In genomic region chr5:14698495-14698894, GRCh38 we compare ENCODE assay signal across 26 cellular contexts. TPM values are rescaled to one million over a fixed set of nuclear protein-coding genes. Genes with fewer than 3 reads are reported as not detected.
DNase-seq lines count a peak whose midpoint lies in the region; ATAC-seq and TF ChIP-seq lines count a peak whose summit lies in the region.
"Had no signal": no experiment of that assay in that cellular context is flagged by ENCODE, and none has a peak within 500 bp of the region (broad histone marks: within the 10 kb centered on the region; RNA-seq: fewer than 3 reads in every experiment).

No MANE protein-coding gene starts in this region.

- no peaks in the 10 kb centered on the region for H3K9me3 ChIP-seq in CD4-positive, CD25-positive, alpha-beta regulatory T cell (ENCODE audit: control insufficient read depth in 2 of 2, low read length in 2 of 2)
- H3K9me3 ChIP-seq in PC-3 (ENCODE audit: low read length), result no peaks in the 10 kb centered on the region
- H3K9me3 ChIP-seq: breast epithelium, gastroesophageal sphincter, mucosa of descending colon had no signal

- peaks cover 61% of the 10 kb centered on the region for H3K36me3 Mint-ChIP-seq in activated CD8-positive, alpha-beta memory T cell treated with anti-CD3 and anti-CD28 coated beads, Interleukin-2, amount 10 ng/mL, durations not matched to agents 7 days and 5 days
- H3K36me3 Mint-ChIP-seq in CD4-positive, CD25-positive, alpha-beta regulatory T cell, result peaks cover 72% of the 10 kb centered on the region
- H3K36me3 Mint-ChIP-seq in activated CD8-positive, alpha-beta T cell treated with anti-CD3 and anti-CD28 coated beads for 36 hours (ENCODE audit: low read depth), result peaks cover 79% of the 10 kb centered on the region
- peaks cover 6 to 63% (median 26%) of the 10 kb centered on the region in 3 donors for H3K36me3 Mint-ChIP-seq in naive thymus-derived CD8-positive, alpha-beta T cell

- H4K20me1 ChIP-seq in PC-3 (ENCODE audit: low read length), result no peaks in the 10 kb centered on the region

- no peak for ATAC-seq in activated CD8-positive, alpha-beta memory T cell treated with anti-CD3 and anti-CD28 coated beads, Interleukin-2, amount 10 ng/mL, durations not matched to agents 7 days and 5 days
- ATAC-seq in CD4-positive, CD25-positive, alpha-beta regulatory T cell (ENCODE audit: low read depth in 2 of 2), result no peak
- ATAC-seq in activated CD8-positive, alpha-beta T cell treated with anti-CD3 and anti-CD28 coated beads for 36 hours, result no peak
- no peak for ATAC-seq in naive thymus-derived CD8-positive, alpha-beta T cell
- ATAC-seq in PC-3, result no peak
- ATAC-seq: gastroesophageal sphincter; mucosa of descending colon; stimulated activated memory B cell treated with anti-CD40 and anti-IgM and Interleukin-4, amounts not matched to agents 10 μg/mL and 1 μg/mL and 100 μg/mL, for 72 hours had no signal

- H3K4me2 ChIP-seq in PC-3 (ENCODE audit: low read length), result no peak overlapping the region
- H3K4me2 ChIP-seq: hepatocyte had no signal

- peak overlapping the region; percentile 25 for H3K27ac Mint-ChIP-seq in activated CD8-positive, alpha-beta memory T cell treated with anti-CD3 and anti-CD28 coated beads, Interleukin-2, amount 10 ng/mL, durations not matched to agents 7 days and 5 days
- peak overlapping the region; percentile 58 to 86 (median 66) for H3K27ac Mint-ChIP-seq in CD4-positive, CD25-positive, alpha-beta regulatory T cell
- H3K27ac Mint-ChIP-seq in activated CD8-positive, alpha-beta T cell treated with anti-CD3 and anti-CD28 coated beads for 36 hours, result peak overlapping the region; percentile 36
- peak overlapping the region in 6 of 10 donors; percentile 0 to 71 (median 42) for H3K27ac Mint-ChIP-seq in naive thymus-derived CD8-positive, alpha-beta T cell
- H3K27ac Mint-ChIP-seq: nephron; stimulated activated memory B cell treated with anti-CD40 and anti-IgM and Interleukin-4, amounts not matched to agents 10 μg/mL and 1 μg/mL and 100 μg/mL, for 72 hours had no signal

- peaks cover 63% of the 10 kb centered on the region for H3K36me3 ChIP-seq in CD4-positive, CD25-positive, alpha-beta regulatory T cell (ENCODE audit: control insufficient read depth, insufficient read depth, low read length)
- H3K36me3 ChIP-seq in PC-3 (ENCODE audit: low read depth, low read length), result peaks cover 37% of the 10 kb centered on the region
- H3K36me3 ChIP-seq: breast epithelium had no signal

- TF ChIP-seq CTCF in activated CD8-positive, alpha-beta T cell treated with anti-CD3 and anti-CD28 coated beads for 36 hours (IDR thresholded peaks at IDR 0.05), result no peak
- TF ChIP-seq CTCF in PC-3 (conservative IDR thresholded peaks at IDR 0.05; ENCODE audit: low read depth, low read length), result no peak

- CTCF ChIA-PET in activated CD8-positive, alpha-beta memory T cell treated with anti-CD3 and anti-CD28 coated beads, Interleukin-2, amount 10 ng/mL, durations not matched to agents 7 days and 5 days (lab: Charles Lee), result interaction anchor here (0.6 kb wide), 1 partner anchor 109 kb away, joined by 4 read pairs; no protein-coding TSS in a partner anchor
- CTCF ChIA-PET in activated CD8-positive, alpha-beta T cell treated with anti-CD3 and anti-CD28 coated beads for 36 hours (lab: Charles Lee), result no interaction called here
- CTCF ChIA-PET in PC-3 (lab: Charles Lee), result no interaction called here

- H3K4me1 Mint-ChIP-seq in activated CD8-positive, alpha-beta memory T cell treated with anti-CD3 and anti-CD28 coated beads, Interleukin-2, amount 10 ng/mL, durations not matched to agents 7 days and 5 days, result peaks cover 43% of the 10 kb centered on the region
- peaks cover 27 to 80% (median 58%) of the 10 kb centered on the region in 4 donors for H3K4me1 Mint-ChIP-seq in CD4-positive, CD25-positive, alpha-beta regulatory T cell
- H3K4me1 Mint-ChIP-seq in activated CD8-positive, alpha-beta T cell treated with anti-CD3 and anti-CD28 coated beads for 36 hours (ENCODE audit: low read depth), result peaks cover 38% of the 10 kb centered on the region
- peaks cover 35 to 54% (median 46%) of the 10 kb centered on the region in 4 donors for H3K4me1 Mint-ChIP-seq in naive thymus-derived CD8-positive, alpha-beta T cell
- H3K4me1 Mint-ChIP-seq: nephron had no signal

- peaks cover 30% of the 10 kb centered on the region for H3K4me1 ChIP-seq in CD4-positive, CD25-positive, alpha-beta regulatory T cell (ENCODE audit: control insufficient read depth, insufficient read depth, low read length, poor library complexity, severe bottlenecking)
- H3K4me1 ChIP-seq in PC-3 (ENCODE audit: insufficient read depth, low read length), result no peaks in the 10 kb centered on the region
- H3K4me1 ChIP-seq: breast epithelium had no signal

- H3K27ac ChIP-seq in CD4-positive, CD25-positive, alpha-beta regulatory T cell (ENCODE audit: insufficient read depth, low read length, poor library complexity, severe bottlenecking), result no peak overlapping the region
- H3K27ac ChIP-seq in PC-3 (ENCODE audit: low read length), result no peak overlapping the region
- H3K27ac ChIP-seq: breast epithelium, gastroesophageal sphincter, hepatocyte had no signal

- H3K79me2 ChIP-seq in PC-3 (ENCODE audit: low read length), result no peaks in the 10 kb centered on the region
- H3K79me2 ChIP-seq: hepatocyte had no signal

- no peaks in the 10 kb centered on the region for H3K9me3 Mint-ChIP-seq in activated CD8-positive, alpha-beta memory T cell treated with anti-CD3 and anti-CD28 coated beads, Interleukin-2, amount 10 ng/mL, durations not matched to agents 7 days and 5 days (ENCODE audit: low read depth)
- peaks cover 0 to 5% (median 0%) of the 10 kb centered on the region in 7 donors for H3K9me3 Mint-ChIP-seq in CD4-positive, CD25-positive, alpha-beta regulatory T cell
- H3K9me3 Mint-ChIP-seq in activated CD8-positive, alpha-beta T cell treated with anti-CD3 and anti-CD28 coated beads for 36 hours, result no peaks in the 10 kb centered on the region
- H3K9me3 Mint-ChIP-seq in naive thymus-derived CD8-positive, alpha-beta T cell, result no peaks in the 10 kb centered on the region
- H3K9me3 Mint-ChIP-seq: IgD-negative memory B cell; nephron; stimulated activated memory B cell treated with anti-CD40 and anti-IgM and Interleukin-4, amounts not matched to agents 10 μg/mL and 1 μg/mL and 100 μg/mL, for 72 hours had no signal

- POLR2A ChIA-PET in activated CD8-positive, alpha-beta T cell treated with anti-CD3 and anti-CD28 coated beads for 36 hours (lab: Charles Lee), result interaction anchor here (1.0 kb wide), 2 partner anchors 17 to 23 kb away, joined by 3 to 5 read pairs; no protein-coding TSS in a partner anchor
- POLR2A ChIA-PET in naive thymus-derived CD8-positive, alpha-beta T cell (lab: Charles Lee), result interaction anchor here (1.0 kb wide), 1 partner anchor 8 kb away, joined by 4 read pairs; no protein-coding TSS in a partner anchor
- POLR2A ChIA-PET in PC-3 (lab: Charles Lee; ENCODE audit: unreplicated experiment), result no interaction called here

- DNase-seq in activated CD8-positive, alpha-beta memory T cell treated with anti-CD3 and anti-CD28 coated beads, Interleukin-2, amount 10 ng/mL, durations not matched to agents 7 days and 5 days, result no peak
- no peak for DNase-seq in activated CD8-positive, alpha-beta memory T cell treated with anti-CD3 and anti-CD28 coated beads, Interleukin-2, amount 50 U/mL, for 4 hours
- no peak for DNase-seq in CD4-positive, CD25-positive, alpha-beta regulatory T cell
- DNase-seq in activated CD8-positive, alpha-beta T cell treated with anti-CD3 and anti-CD28 coated beads for 36 hours, result no peak
- no peak for DNase-seq in naive thymus-derived CD8-positive, alpha-beta T cell
- DNase-seq in MV-4-11 (lab: John Stamatoyannopoulos, UW) (no peak), PC-3 (no peak)
- DNase-seq in activated effector memory CD4-positive, alpha-beta T cell treated with Interleukin-2 at 50 U/mL for 16 hours, result no peak
- DNase-seq: activated CD4-positive, alpha-beta T cell treated with anti-CD3 and anti-CD28 coated beads for 48 hours; activated gamma-delta T cell treated with Interleukin-2 at 50 U/mL for 16 hours; amygdala; DMS153; GOT3; mammary epithelial cell; mucosa of descending colon; NCI-H2107; NCI-H748 treated with DMSO at 0.1 percent for 48 hours; stimulated activated CD4-positive, alpha-beta T cell treated with anti-CD3 and anti-CD28 coated beads, Interleukin-15, amount 100 ng/mL, for 24 hours; substantia nigra; T-helper 9 cell had no signal

- BruUV-seq in PC-3 (replicated peaks; lab: Mats Ljungman, UMichigan), result no TSS peak

- no peaks in the 10 kb centered on the region for H3K9me2 ChIP-seq in PC-3 (replicated peaks; ENCODE audit: low read length)

- intact Hi-C loops in activated CD8-positive, alpha-beta T cell treated with anti-CD3 and anti-CD28 coated beads for 36 hours (cut with micrococcal nuclease), result no loop called here
- intact Hi-C loops in PC-3 (cut with micrococcal nuclease), result no loop called here

- no peak overlapping the region for H2AFZ ChIP-seq in PC-3 (ENCODE audit: low read length)
- H2AFZ ChIP-seq: hepatocyte had no signal

- no peak overlapping the region for H3K9ac ChIP-seq in PC-3 (ENCODE audit: low read length)

- no peaks in the 10 kb centered on the region for H3K27me3 Mint-ChIP-seq in activated CD8-positive, alpha-beta memory T cell treated with anti-CD3 and anti-CD28 coated beads, Interleukin-2, amount 10 ng/mL, durations not matched to agents 7 days and 5 days
- H3K27me3 Mint-ChIP-seq in CD4-positive, CD25-positive, alpha-beta regulatory T cell, result no peaks in the 10 kb centered on the region
- H3K27me3 Mint-ChIP-seq in activated CD8-positive, alpha-beta T cell treated with anti-CD3 and anti-CD28 coated beads for 36 hours, result no peaks in the 10 kb centered on the region
- no peaks in the 10 kb centered on the region for H3K27me3 Mint-ChIP-seq in naive thymus-derived CD8-positive, alpha-beta T cell
- H3K27me3 Mint-ChIP-seq: IgD-negative memory B cell; stimulated activated memory B cell treated with anti-CD40 and anti-IgM and Interleukin-4, amounts not matched to agents 10 μg/mL and 1 μg/mL and 100 μg/mL, for 72 hours had no signal

- no peak overlapping the region for H3K4me3 ChIP-seq in CD4-positive, CD25-positive, alpha-beta regulatory T cell (ENCODE audit: low read depth, low read length)
- H3K4me3 ChIP-seq in PC-3 (ENCODE audit: low read length), result no peak overlapping the region
- H3K4me3 ChIP-seq: breast epithelium, gastroesophageal sphincter, hepatocyte, mucosa of descending colon had no signal

- no peak overlapping the region for H3K4me3 Mint-ChIP-seq in activated CD8-positive, alpha-beta memory T cell treated with anti-CD3 and anti-CD28 coated beads, Interleukin-2, amount 10 ng/mL, durations not matched to agents 7 days and 5 days
- peak overlapping the region in 1 of 4 donors; percentile 28 for H3K4me3 Mint-ChIP-seq in CD4-positive, CD25-positive, alpha-beta regulatory T cell
- H3K4me3 Mint-ChIP-seq in activated CD8-positive, alpha-beta T cell treated with anti-CD3 and anti-CD28 coated beads for 36 hours, result no peak overlapping the region
- no peak overlapping the region for H3K4me3 Mint-ChIP-seq in naive thymus-derived CD8-positive, alpha-beta T cell
- H3K4me3 Mint-ChIP-seq: IgD-negative memory B cell; nephron; stimulated activated memory B cell treated with anti-CD40 and anti-IgM and Interleukin-4, amounts not matched to agents 10 μg/mL and 1 μg/mL and 100 μg/mL, for 72 hours had no signal

- no peaks in the 10 kb centered on the region for H3F3A ChIP-seq in PC-3 (ENCODE audit: low read length, unreplicated experiment)

- H3K27me3 ChIP-seq in CD4-positive, CD25-positive, alpha-beta regulatory T cell (ENCODE audit: control insufficient read depth, insufficient read depth, low read length), result no peaks in the 10 kb centered on the region
- no peaks in the 10 kb centered on the region for H3K27me3 ChIP-seq in PC-3 (ENCODE audit: low read length)
- H3K27me3 ChIP-seq: breast epithelium, gastroesophageal sphincter, hepatocyte had no signal

RNA-seq across cellular contexts. Expression of gene OTULIN, which starts 34.0 kb away (rescaled TPM):
- total RNA-seq in activated CD8-positive, alpha-beta memory T cell treated with anti-CD3 and anti-CD28 coated beads, Interleukin-2, amount 10 ng/mL, durations not matched to agents 7 days and 5 days, result 100 to 1,000 TPM in 1 of 2 experiments, 10 to 100 TPM in 1; 87.8 to 123 TPM
- 109 TPM for total RNA-seq in CD4-positive, CD25-positive, alpha-beta regulatory T cell
- 10 to 100 TPM; 22.8 to 37.5 (median 26.8) TPM for polyA plus RNA-seq in CD4-positive, CD25-positive, alpha-beta regulatory T cell
- 10 to 100 TPM; 59.6 to 60.5 TPM for total RNA-seq in activated CD8-positive, alpha-beta T cell treated with anti-CD3 and anti-CD28 coated beads for 36 hours
- total RNA-seq in naive thymus-derived CD8-positive, alpha-beta T cell, result 10 to 100 TPM; 68.1 to 77.0 TPM
- polyA plus RNA-seq in naive thymus-derived CD8-positive, alpha-beta T cell, result 10 to 100 TPM; 15.7 to 22.7 (median 17.2) TPM
- 22.4 and 26.7 TPM in 2 replicates for total RNA-seq in PC-3 (2014; rRNA removed)
